Comparison of ENCODE assay signal across 9 cellular contexts in the genomic region with DNA sequence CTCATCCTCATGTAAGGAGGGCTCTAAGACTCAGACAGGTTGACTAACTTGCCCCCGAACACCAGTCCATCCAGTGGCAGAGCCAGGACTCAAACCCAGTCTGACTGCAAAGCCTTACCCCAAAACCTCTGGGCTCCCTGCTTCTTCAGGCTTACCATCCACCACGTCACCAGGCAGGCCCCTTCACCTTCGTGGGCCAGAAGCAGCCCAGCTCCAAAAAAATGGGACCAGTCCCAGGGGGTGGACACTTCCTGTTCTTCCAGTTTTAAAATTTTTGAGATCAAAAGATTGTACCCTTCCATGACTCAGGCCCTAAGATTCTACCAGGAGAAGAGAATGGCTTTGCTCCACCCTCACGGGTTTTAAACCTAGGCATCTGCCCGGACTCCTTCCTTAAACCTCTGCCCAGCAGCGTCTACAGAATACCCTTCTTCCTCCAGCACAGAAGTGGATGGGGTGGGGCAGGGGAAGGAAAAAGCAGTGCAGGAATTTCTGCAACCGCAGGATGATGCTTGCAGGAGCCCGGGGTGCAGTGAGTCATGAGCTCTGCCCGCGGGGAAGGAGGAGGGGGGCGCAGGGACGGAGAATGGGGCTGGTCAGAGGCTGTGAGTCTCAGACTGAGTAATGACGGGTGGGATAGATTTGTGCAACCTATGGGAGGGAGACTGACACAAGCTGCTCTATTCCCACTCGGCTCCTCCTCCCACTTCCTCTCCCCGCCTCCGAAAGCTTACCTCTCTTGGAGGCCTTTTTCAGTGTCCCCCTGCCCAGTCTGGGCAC. TPM values are rescaled to one million over a fixed set of nuclear protein-coding genes. Genes with fewer than 3 reads are reported as not detected.
DNase-seq lines count a peak whose midpoint lies in the region; ATAC-seq lines count a peak whose summit lies in the region.
"Had no signal": no experiment of that assay in that cellular context is flagged by ENCODE, and none has a peak within 500 bp of the region (broad histone marks: within the 10 kb centered on the region; RNA-seq: fewer than 3 reads in every experiment).

No MANE protein-coding gene starts in this region.

- H3K9me3 Mint-ChIP-seq in activated naive CD4-positive, alpha-beta T cell treated with anti-CD3 and anti-CD28 coated beads, Interleukin-2, amount 50 U/mL, for 24 hours, result no peaks in the 10 kb centered on the region
- no peaks in the 10 kb centered on the region for H3K9me3 Mint-ChIP-seq in activated CD4-positive, alpha-beta memory T cell treated with anti-CD3 and anti-CD28 coated beads, Interleukin-2, amount 10 ng/mL, durations not matched to agents 7 days and 5 days
- H3K9me3 Mint-ChIP-seq: activated T-cell treated with anti-CD3 and anti-CD28 coated beads, Interleukin-2, amount 50 U/mL, for 4 hours had no signal

- POLR2A ChIA-PET in activated CD4-positive, alpha-beta memory T cell treated with anti-CD3 and anti-CD28 coated beads, Interleukin-2, amount 10 ng/mL, durations not matched to agents 7 days and 5 days (lab: Charles Lee), result interaction anchor here (1.3 to 2.4 kb wide), 2 partner anchors 8 to 18 kb away, joined by 3 to 8 read pairs; no protein-coding TSS in a partner anchor

- H3K27ac ChIP-seq in rectal smooth muscle tissue (ENCODE audit: low read depth, low read length), result peak overlapping the region; percentile 66

- CTCF ChIA-PET in activated CD4-positive, alpha-beta memory T cell treated with anti-CD3 and anti-CD28 coated beads, Interleukin-2, amount 10 ng/mL, durations not matched to agents 7 days and 5 days (lab: Charles Lee), result no interaction called here

- H3K4me3 Mint-ChIP-seq in activated naive CD4-positive, alpha-beta T cell treated with anti-CD3 and anti-CD28 coated beads, Interleukin-2, amount 50 U/mL, for 24 hours, result no peak overlapping the region
- H3K4me3 Mint-ChIP-seq in activated CD4-positive, alpha-beta memory T cell treated with anti-CD3 and anti-CD28 coated beads, Interleukin-2, amount 10 ng/mL, durations not matched to agents 7 days and 5 days, result peak overlapping the region; percentile 0
- H3K4me3 Mint-ChIP-seq: activated T-cell treated with anti-CD3 and anti-CD28 coated beads, Interleukin-2, amount 50 U/mL, for 4 hours had no signal

- peaks cover 46% of the 10 kb centered on the region for H3K4me1 Mint-ChIP-seq in activated naive CD4-positive, alpha-beta T cell treated with anti-CD3 and anti-CD28 coated beads, Interleukin-2, amount 50 U/mL, for 24 hours
- peaks cover 89% of the 10 kb centered on the region for H3K4me1 Mint-ChIP-seq in activated CD4-positive, alpha-beta memory T cell treated with anti-CD3 and anti-CD28 coated beads, Interleukin-2, amount 10 ng/mL, durations not matched to agents 7 days and 5 days

- H3K27ac Mint-ChIP-seq in activated naive CD4-positive, alpha-beta T cell treated with anti-CD3 and anti-CD28 coated beads, Interleukin-2, amount 50 U/mL, for 24 hours, result peak overlapping the region; percentile 19
- H3K27ac Mint-ChIP-seq in activated CD4-positive, alpha-beta memory T cell treated with anti-CD3 and anti-CD28 coated beads, Interleukin-2, amount 10 ng/mL, durations not matched to agents 7 days and 5 days, result peak overlapping the region; percentile 46

- H3K27me3 Mint-ChIP-seq in activated naive CD4-positive, alpha-beta T cell treated with anti-CD3 and anti-CD28 coated beads, Interleukin-2, amount 50 U/mL, for 24 hours, result no peaks in the 10 kb centered on the region
- H3K27me3 Mint-ChIP-seq in activated CD4-positive, alpha-beta memory T cell treated with anti-CD3 and anti-CD28 coated beads, Interleukin-2, amount 10 ng/mL, durations not matched to agents 7 days and 5 days, result no peaks in the 10 kb centered on the region

- no peaks in the 10 kb centered on the region for H3K36me3 ChIP-seq in rectal smooth muscle tissue (ENCODE audit: control insufficient read depth, insufficient read depth, low read length)

- no peaks in the 10 kb centered on the region for H3K36me3 Mint-ChIP-seq in activated naive CD4-positive, alpha-beta T cell treated with anti-CD3 and anti-CD28 coated beads, Interleukin-2, amount 50 U/mL, for 24 hours
- H3K36me3 Mint-ChIP-seq in activated CD4-positive, alpha-beta memory T cell treated with anti-CD3 and anti-CD28 coated beads, Interleukin-2, amount 10 ng/mL, durations not matched to agents 7 days and 5 days (ENCODE audit: low read depth), result peaks cover 75% of the 10 kb centered on the region

- DNase-seq in activated naive CD4-positive, alpha-beta T cell (lab: John Stamatoyannopoulos, UW), result no peak
- peak; percentile 20 for DNase-seq in activated CD4-positive, alpha-beta memory T cell treated with anti-CD3 and anti-CD28 coated beads, Interleukin-2, amount 10 ng/mL, durations not matched to agents 7 days and 5 days
- peak; percentile 96 for DNase-seq in foreskin melanocyte
- DNase-seq in NCI-H2029 (lab: John Stamatoyannopoulos, UW), result no peak
- DNase-seq in midbrain (lab: John Stamatoyannopoulos, UW), result no peak
- DNase-seq: activated T-cell treated with anti-CD3 and anti-CD28 coated beads, Interleukin-2, amount 50 U/mL, for 4 hours had no signal

- no peak overlapping the region for H3K9ac ChIP-seq in rectal smooth muscle tissue (ENCODE audit: low read length)

- no peaks in the 10 kb centered on the region for H3K27me3 ChIP-seq in rectal smooth muscle tissue (ENCODE audit: control insufficient read depth, insufficient read depth, low read length)

- ATAC-seq in HG03045 (IDR thresholded peaks at IDR 0.05; ENCODE audit: unreplicated experiment), result no peak

- peaks cover 29% of the 10 kb centered on the region for H3K4me1 ChIP-seq in rectal smooth muscle tissue (ENCODE audit: control insufficient read depth, insufficient read depth, low read length)

- H3K4me3 ChIP-seq in rectal smooth muscle tissue (ENCODE audit: low read length), result peak overlapping the region; percentile 28

RNA-seq across cellular contexts. Expression of a gene that starts 50.4 kb away (rescaled TPM):
- total RNA-seq in activated CD4-positive, alpha-beta memory T cell treated with anti-CD3 and anti-CD28 coated beads, Interleukin-2, amount 10 ng/mL, durations not matched to agents 7 days and 5 days, result 10 to 100 TPM; 23.2 to 23.4 TPM

Comparison
In these comparisons a context has a peak if more than half of its experiments do, and no peak if none do; other contexts are left out.
1. DNase-seq: peak in activated CD4-positive, alpha-beta memory T cell treated with anti-CD3 and anti-CD28 coated beads, Interleukin-2, amount 10 ng/mL, durations not matched to agents 7 days and 5 days (single experiment) and foreskin melanocyte (single experiment); none in activated naive CD4-positive, alpha-beta T cell (0 of 4), NCI-H2029 (single experiment) and midbrain (single experiment).